In genomic region chr14:82052778-82053177, GRCh38 we compare ENCODE assay signal across 38 cellular contexts.
"Had no signal": no experiment of that assay in that cellular context is flagged by ENCODE, and none has a peak within 500 bp of the region (broad histone marks: within the 10 kb centered on the region; RNA-seq: fewer than 3 reads in every experiment).

No MANE protein-coding gene starts in this region.

- H3K4me1 ChIP-seq: body of pancreas, foreskin keratinocyte, heart left ventricle, lower lobe of right lung, parathyroid adenoma, psoas muscle, thyroid gland, upper lobe of left lung, vagina had no signal

- H3K27ac ChIP-seq: adrenal gland, body of pancreas, esophagus muscularis mucosa, foreskin keratinocyte, heart left ventricle, lower lobe of right lung, neural progenitor cell, parathyroid adenoma, psoas muscle, sigmoid colon, thyroid gland, upper lobe of left lung, vagina, WERI-Rb-1 had no signal

- H3K36me3 Mint-ChIP-seq: activated CD4-positive, alpha-beta memory T cell treated with anti-CD3 and anti-CD28 coated beads for 36 hours; activated naive CD8-positive, alpha-beta T cell treated with anti-CD3 and anti-CD28 coated beads for 36 hours; neural progenitor cell; stimulated activated memory B cell treated with anti-CD40 and anti-IgM and Interleukin-4, amounts not matched to agents 10 μg/mL and 1 μg/mL and 100 μg/mL, for 72 hours had no signal

- H3K4me3 ChIP-seq: adrenal gland, body of pancreas, esophagus muscularis mucosa, heart left ventricle, lower lobe of right lung, neural progenitor cell, psoas muscle, sigmoid colon, smooth muscle cell, thyroid gland, upper lobe of left lung, vagina had no signal

- H3K27ac Mint-ChIP-seq: activated CD4-positive, alpha-beta memory T cell treated with anti-CD3 and anti-CD28 coated beads for 36 hours; activated CD4-positive, alpha-beta T cell treated with anti-CD3 and anti-CD28 coated beads, Interleukin-2, amount 10 ng/mL, durations not matched to agents 24 days and 14 days; activated naive CD4-positive, alpha-beta T cell treated with anti-CD3 and anti-CD28 coated beads for 36 hours; activated naive CD8-positive, alpha-beta T cell treated with anti-CD3 and anti-CD28 coated beads for 36 hours; activated T-helper 1 cell treated with anti-CD3 and anti-CD28 coated beads, Interleukin-12 subunit alpha, Interleukin-12 subunit beta, Interleukin-2, Interleukin-4 antibody, amounts not matched to agents 30 ng/mL and 10 ng/mL and 1 ng/mL, durations not matched to agents 14 hours and 24 hours and 36 hours; natural killer cell; neural progenitor cell; stimulated activated memory B cell treated with anti-CD40 and anti-IgM and Interleukin-4, amounts not matched to agents 10 μg/mL and 1 μg/mL and 100 μg/mL, for 72 hours; stimulated activated naive CD8-positive, alpha-beta T cell treated with anti-CD3 and anti-CD28 coated beads, Interleukin-15, amount 100 ng/mL, for 72 hours had no signal

- H3K9me3 ChIP-seq: adrenal gland, body of pancreas, esophagus muscularis mucosa, heart left ventricle, lower lobe of right lung, psoas muscle, sigmoid colon, thyroid gland, upper lobe of left lung, vagina had no signal

- H3K27me3 ChIP-seq: adrenal gland, body of pancreas, esophagus muscularis mucosa, foreskin keratinocyte, heart left ventricle, neural progenitor cell, sigmoid colon, thyroid gland, upper lobe of left lung, vagina had no signal

- H3K9me3 Mint-ChIP-seq: activated CD4-positive, alpha-beta memory T cell treated with anti-CD3 and anti-CD28 coated beads for 36 hours; activated CD4-positive, alpha-beta T cell treated with anti-CD3 and anti-CD28 coated beads, Interleukin-2, amount 10 ng/mL, durations not matched to agents 24 days and 14 days; neural progenitor cell had no signal

- DNase-seq: activated CD4-positive, alpha-beta memory T cell treated with anti-CD3 and anti-CD28 coated beads for 36 hours; activated CD4-positive, alpha-beta T cell treated with anti-CD3 and anti-CD28 coated beads, Interleukin-2, amount 10 ng/mL, durations not matched to agents 24 days and 14 days; activated CD4-positive, CD25-positive, alpha-beta regulatory T cell treated with anti-CD3 and anti-CD28 coated beads, Interleukin-2, amount 50 U/mL, for 72 hours; activated CD8-positive, alpha-beta memory T cell treated with anti-CD3 and anti-CD28 coated beads, Interleukin-2, amount 50 U/mL, for 4 hours; activated effector memory CD4-positive, alpha-beta T cell treated with anti-CD3 and anti-CD28 coated beads, Interleukin-2, amount 50 U/mL, for 16 hours; activated naive CD4-positive, alpha-beta T cell treated with anti-CD3 and anti-CD28 coated beads for 36 hours; activated naive CD8-positive, alpha-beta T cell treated with anti-CD3 and anti-CD28 coated beads for 36 hours; activated T-cell treated with anti-CD3 and anti-CD28 coated beads, Interleukin-2, amount 50 U/mL, for 1 hour; adrenal gland; aorta; body of pancreas; dermis blood vessel endothelial cell; effector CD4-positive, alpha-beta T cell; foreskin keratinocyte; heart left ventricle; kidney glomerular epithelial cell; lower lobe of right lung; mesenchymal stem cell; natural killer cell; occipital lobe; psoas muscle; sigmoid colon; stimulated activated CD4-positive, alpha-beta T cell treated with anti-CD3 and anti-CD28 coated beads, Interleukin-1b, Interleukin-23, amount 100 ng/mL, for 48 hours; stimulated activated CD4-positive, alpha-beta T cell treated with anti-CD3 and anti-CD28 coated beads, Interleukin-4, amount 100 ng/mL, for 4 hours; stimulated activated CD8-positive, alpha-beta memory T cell treated with anti-CD3 and anti-CD28 coated beads, Interleukin-4, amount 100 ng/mL, for 48 hours; stimulated activated naive CD8-positive, alpha-beta T cell treated with anti-CD3 and anti-CD28 coated beads, Interleukin-15, amount 100 ng/mL, for 72 hours; substantia nigra; thyroid gland; upper lobe of left lung; WERI-Rb-1 had no signal

- H3K36me3 ChIP-seq: adrenal gland, esophagus muscularis mucosa, heart left ventricle, lower lobe of right lung, neural progenitor cell, sigmoid colon, thyroid gland, upper lobe of left lung, vagina, WERI-Rb-1 had no signal

- H2AFZ ChIP-seq: neural progenitor cell, parathyroid adenoma had no signal

- ATAC-seq: body of pancreas; foreskin keratinocyte; heart left ventricle; left lobe of liver; lower lobe of right lung; natural killer cell; psoas muscle; stimulated activated memory B cell treated with anti-CD40 and anti-IgM and Interleukin-4, amounts not matched to agents 10 μg/mL and 1 μg/mL and 100 μg/mL, for 72 hours; stimulated activated naive CD8-positive, alpha-beta T cell treated with anti-CD3 and anti-CD28 coated beads, Interleukin-15, amount 100 ng/mL, for 72 hours had no signal

- H3K27me3 Mint-ChIP-seq: activated CD4-positive, alpha-beta memory T cell treated with anti-CD3 and anti-CD28 coated beads for 36 hours; activated CD4-positive, alpha-beta T cell treated with anti-CD3 and anti-CD28 coated beads, Interleukin-2, amount 10 ng/mL, durations not matched to agents 24 days and 14 days; activated naive CD8-positive, alpha-beta T cell treated with anti-CD3 and anti-CD28 coated beads for 36 hours; stimulated activated memory B cell treated with anti-CD40 and anti-IgM and Interleukin-4, amounts not matched to agents 10 μg/mL and 1 μg/mL and 100 μg/mL, for 72 hours; stimulated activated naive CD8-positive, alpha-beta T cell treated with anti-CD3 and anti-CD28 coated beads, Interleukin-15, amount 100 ng/mL, for 72 hours had no signal

- H3K9ac ChIP-seq: neural progenitor cell, parathyroid adenoma had no signal

- H3K4me2 ChIP-seq: neural progenitor cell, smooth muscle cell had no signal

- H3K4me3 Mint-ChIP-seq: activated CD4-positive, alpha-beta memory T cell treated with anti-CD3 and anti-CD28 coated beads for 36 hours; activated CD4-positive, alpha-beta T cell treated with anti-CD3 and anti-CD28 coated beads, Interleukin-2, amount 10 ng/mL, durations not matched to agents 24 days and 14 days; activated naive CD4-positive, alpha-beta T cell treated with anti-CD3 and anti-CD28 coated beads for 36 hours; activated naive CD8-positive, alpha-beta T cell treated with anti-CD3 and anti-CD28 coated beads for 36 hours; activated T-helper 1 cell treated with anti-CD3 and anti-CD28 coated beads, Interleukin-12 subunit alpha, Interleukin-12 subunit beta, Interleukin-2, Interleukin-4 antibody, amounts not matched to agents 30 ng/mL and 10 ng/mL and 1 ng/mL, durations not matched to agents 14 hours and 24 hours and 36 hours; natural killer cell; neural progenitor cell; stimulated activated memory B cell treated with anti-CD40 and anti-IgM and Interleukin-4, amounts not matched to agents 10 μg/mL and 1 μg/mL and 100 μg/mL, for 72 hours; stimulated activated naive CD8-positive, alpha-beta T cell treated with anti-CD3 and anti-CD28 coated beads, Interleukin-15, amount 100 ng/mL, for 72 hours had no signal

- H3K4me1 Mint-ChIP-seq: activated CD4-positive, alpha-beta T cell treated with anti-CD3 and anti-CD28 coated beads, Interleukin-2, amount 10 ng/mL, durations not matched to agents 24 days and 14 days; activated naive CD8-positive, alpha-beta T cell treated with anti-CD3 and anti-CD28 coated beads for 36 hours; natural killer cell; neural progenitor cell; stimulated activated memory B cell treated with anti-CD40 and anti-IgM and Interleukin-4, amounts not matched to agents 10 μg/mL and 1 μg/mL and 100 μg/mL, for 72 hours; stimulated activated naive CD8-positive, alpha-beta T cell treated with anti-CD3 and anti-CD28 coated beads, Interleukin-15, amount 100 ng/mL, for 72 hours had no signal

- H3K79me2 ChIP-seq: parathyroid adenoma had no signal
